Comparison of ENCODE assay signal across 8 cellular contexts in genomic region chr3:126357299-126358037, GRCh38. TPM values are rescaled to one million over a fixed set of nuclear protein-coding genes. Genes with fewer than 3 reads are reported as not detected.
DNase-seq lines count a peak whose midpoint lies in the region; ATAC-seq, FAIRE-seq and TF ChIP-seq lines count a peak whose summit lies in the region.

KLF15 (minus strand) TSS chr3:126357408; CDS start chr3:126352922, 4,486 bp downstream.

- peak within 1 kb of the TSS; percentile 96; the same call in 1 of the 2 replicates for H2AFZ ChIP-seq in H1 (ENCODE audit: low read length)

- peak within 1 kb of the TSS; percentile 92; the same call in 1 of the 2 replicates for H2BK12ac ChIP-seq in H1 (ENCODE audit: low read depth, low read length)

- H3K18ac ChIP-seq in H1 (ENCODE audit: extremely low read depth, low read length) (peak within 1 kb of the TSS; percentile 97), mesendoderm (ENCODE audit: low read length) (peak within 1 kb of the TSS; percentile 15)

- H4K20me1 ChIP-seq in H1 (replicated peaks in 1 of 2; ENCODE audit: control insufficient read depth in 1 of 2, insufficient read depth in 2 of 2, low read length in 2 of 2) = peaks cover 0 to 8% of the 10 kb centered on the region in 2 experiments

- no peaks in the 10 kb centered on the region for H3K9me3 ChIP-seq in H1 (ENCODE audit: insufficient read depth in 2 of 2, low read depth in 1 of 2, low read length in 1 of 2)

- H3K23ac ChIP-seq in H1 (ENCODE audit: insufficient read length) (no peak within 1 kb of the TSS), mesendoderm (ENCODE audit: low read length) (peak within 1 kb of the TSS; percentile 80)

- 2% methylated on average over 25 of the region's 86 CpGs; no CpG with 5 or more reads in 1 of the 2 experiments for WGBS in H1 (ENCODE audit: extremely low coverage in 1 of 2, insufficient coverage in 1 of 2, insufficient read length in 1 of 2, insufficient replicate concordance in 2 of 2, low coverage in 1 of 2, low lambda C conversion rate in 2 of 2, missing lambda C conversion rate in 1 of 2), 2 experiments
- no CpG with 5 or more reads among the region's 86 CpGs for WGBS in mesendoderm (ENCODE audit: extremely low coverage, insufficient coverage, low lambda C conversion rate)

- ATAC-seq in HG03432 (IDR thresholded peaks at IDR 0.05; ENCODE audit: unreplicated experiment) = peak; percentile 90

- TF ChIP-seq POLR2A in H1 (IDR thresholded peaks at IDR 0.05; ENCODE audit: control extremely low read depth in 1 of 2, low read depth in 2 of 2, low read length in 2 of 2) = no peak; a peak in 1 of 3 replicates

- H3K4me3 ChIP-seq in AG09309 (ENCODE audit: control insufficient read depth, low read depth, low read length) (peak within 1 kb of the TSS; percentile 46), H1 (ENCODE audit: extremely low read depth in 1 of 4, insufficient read depth in 2 of 4, low read depth in 3 of 4, low read length in 4 of 4) (peak within 1 kb of the TSS; percentile 61 to 75 (median 69)), mesendoderm (ENCODE audit: low read length) (peak within 1 kb of the TSS; percentile 56)

- peaks cover 0 to 18% of the 10 kb centered on the region in 2 experiments; a peak in 1 of 4 replicates for H3K79me2 ChIP-seq in H1 (ENCODE audit: control insufficient read depth in 1 of 2, insufficient read depth in 2 of 2, low read length in 2 of 2)
- no peaks in the 10 kb centered on the region for H3K79me2 ChIP-seq in mesendoderm (ENCODE audit: control insufficient read depth, insufficient read depth, low read length)

- peak within 1 kb of the TSS; percentile 93 to 96 for H3K4me2 ChIP-seq in H1 (ENCODE audit: insufficient read depth in 1 of 2, low read depth in 2 of 2, low read length in 2 of 2)
- H3K4me2 ChIP-seq in mesendoderm (ENCODE audit: low read length) = peak within 1 kb of the TSS; percentile 89

- no peaks in the 10 kb centered on the region for H3K36me3 ChIP-seq in H1 (ENCODE audit: control insufficient read depth in 2 of 4, insufficient read depth in 4 of 4, low read length in 3 of 4)
- no peaks in the 10 kb centered on the region for H3K36me3 ChIP-seq in mesendoderm (ENCODE audit: control insufficient read depth, insufficient read depth, low read length)

- peak within 1 kb of the TSS; percentile 6 for H2BK120ac ChIP-seq in H1 (replicated peaks; ENCODE audit: low read depth, low read length)
- H2BK120ac ChIP-seq in mesendoderm (ENCODE audit: low read depth, low read length) = no peak within 1 kb of the TSS

- DNase-seq in AG09309 (ENCODE audit: low read depth) (no peak), GM19238 (ENCODE audit: insufficient read length, low spot score) (peak; percentile 95), NCI-H774 (lab: John Stamatoyannopoulos, UW) (peak; percentile 77), H1 (ENCODE audit: low read depth in 1 of 2, low spot score in 2 of 2) (peak in 1 of 2 experiments; percentile 92), mesendoderm (peak; percentile 88)
- DNase-seq in activated CD8-positive, alpha-beta memory T cell treated with anti-CD3 and anti-CD28 coated beads, Interleukin-2, amount 50 U/mL, for 1 hour (ENCODE audit: extremely low read depth) = peak; percentile 10
- peak; percentile 49 for DNase-seq in stimulated activated CD8-positive, alpha-beta memory T cell treated with anti-CD3 and anti-CD28 coated beads, Interleukin-12 subunit alpha, Interleukin-12 subunit beta, amount 100 ng/mL, for 24 hours (ENCODE audit: extremely low read depth)

- H4K91ac ChIP-seq in H1 (replicated peaks; ENCODE audit: insufficient read length, low read length) = peak within 1 kb of the TSS; percentile 91

- TF ChIP-seq CTCF in AG09309 (IDR thresholded peaks at IDR 0.05; ENCODE audit: control insufficient read depth, insufficient read depth, low read depth, low read length, missing control alignments) = no peak
- no peak for TF ChIP-seq CTCF in H1 (IDR thresholded peaks at IDR 0.05; ENCODE audit: control extremely low read depth in 1 of 3, insufficient read depth in 1 of 3, low read depth in 1 of 3, low read length in 3 of 3)

- peak within 1 kb of the TSS; percentile 61; the same call in 1 of the 2 replicates for H2BK20ac ChIP-seq in H1 (ENCODE audit: low read length)

- H2BK5ac ChIP-seq in H1 (ENCODE audit: low read depth, low read length) (peak within 1 kb of the TSS; percentile 88; the same call in 1 of the 2 replicates), mesendoderm (ENCODE audit: low read length) (no peak within 1 kb of the TSS)

- no peak for TF ChIP-seq RAD21 in H1 (IDR thresholded peaks at IDR 0.05 in 1 of 2, conservative IDR thresholded peaks at IDR 0.05 in 1 of 2; ENCODE audit: low read depth in 2 of 2, low read length in 2 of 2)

- no peak for FAIRE-seq in H1 (lab: Jason Lieb, UNC)

- H3K79me1 ChIP-seq in H1 (ENCODE audit: low read depth, low read length) (0 out of 2 replicates have a peak, but pooled peaks cover 3% of the 10 kb centered on the region), mesendoderm (ENCODE audit: low read length) (no peaks in the 10 kb centered on the region)

- peaks cover 17% of the 10 kb centered on the region for H3K23me2 ChIP-seq in H1 (ENCODE audit: low read depth, low read length)

- 0 out of 2 replicates have a peak within 1 kb of the TSS, but pooled peaks have one; percentile 81 for H2BK15ac ChIP-seq in H1 (ENCODE audit: low read length)
- H2BK15ac ChIP-seq in mesendoderm (replicated peaks; ENCODE audit: low read depth) = no peak within 1 kb of the TSS

- no peak for TF ChIP-seq EP300 in H1 (IDR thresholded peaks at IDR 0.05; ENCODE audit: borderline replicate concordance in 1 of 2, low read depth in 2 of 2, low read length in 2 of 2)

- no peak within 1 kb of the TSS for H3K27ac ChIP-seq in H1 (ENCODE audit: low read depth, low read length)
- H3K27ac ChIP-seq in mesendoderm (ENCODE audit: low read depth, low read length) = no peak within 1 kb of the TSS

- POLR2A ChIA-PET in H1 (lab: Charles Lee; ENCODE audit: partially characterized antibody) = interaction anchor here (0.7 to 1.9 kb wide), 9 partner anchors 9 to 258 kb away, joined by 3 to 8 read pairs (median 4); partner anchors contain the start of genes ALDH1L1 and ZXDC

- H3K4ac ChIP-seq in H1 (replicated peaks; ENCODE audit: insufficient read length, low read depth, low read length) (peak within 1 kb of the TSS; percentile 75), mesendoderm (ENCODE audit: low read depth, low read length) (no peak within 1 kb of the TSS)

- CTCF ChIA-PET in H1 (lab: Charles Lee; ENCODE audit: partially characterized antibody) = interaction anchor here (0.7 to 5.7 kb wide), 5 partner anchors 9 to 223 kb away, joined by 3 to 30 read pairs (median 6); no protein-coding TSS in a partner anchor

- H2AK5ac ChIP-seq in H1 (ENCODE audit: low read depth, low read length) = peak within 1 kb of the TSS; percentile 97
- no peak within 1 kb of the TSS for H2AK5ac ChIP-seq in mesendoderm (ENCODE audit: low read length)

- H3K56ac ChIP-seq in H1 (replicated peaks; ENCODE audit: insufficient read length, low read depth, low read length) (peak within 1 kb of the TSS; percentile 22), mesendoderm (ENCODE audit: low read length) (peak within 1 kb of the TSS; percentile 92)

- peaks cover 5 to 29% (median 16%) of the 10 kb centered on the region in 4 experiments for H3K4me1 ChIP-seq in H1 (replicated peaks in 1 of 4; ENCODE audit: control insufficient read depth in 3 of 4, insufficient read depth in 4 of 4, low read length in 3 of 4)
- H3K4me1 ChIP-seq in mesendoderm (ENCODE audit: control insufficient read depth, low read depth, low read length) = peaks cover 6% of the 10 kb centered on the region

- peak within 1 kb of the TSS; percentile 46 for H4K5ac ChIP-seq in H1 (ENCODE audit: insufficient read length, low read depth, low read length)
- H4K5ac ChIP-seq in mesendoderm (ENCODE audit: low read length) = no peak within 1 kb of the TSS

- H4K8ac ChIP-seq in H1 (ENCODE audit: extremely low read depth, insufficient read depth, low read length) = peak within 1 kb of the TSS; percentile 92
- no peak within 1 kb of the TSS for H4K8ac ChIP-seq in mesendoderm (ENCODE audit: low read depth, low read length)

- H3K14ac ChIP-seq in H1 (ENCODE audit: insufficient read length) = no peak within 1 kb of the TSS

- H3K9ac ChIP-seq in H1 (replicated peaks in 1 of 4; ENCODE audit: extremely low read depth in 1 of 4, low read depth in 3 of 4, low read length in 3 of 4) = peak within 1 kb of the TSS; percentile 42 to 83 (median 70)
- H3K9ac ChIP-seq in mesendoderm (ENCODE audit: low read length) = peak within 1 kb of the TSS; percentile 77

- H3K27me3 ChIP-seq in H1 (replicated peaks in 1 of 4; ENCODE audit: control insufficient read depth in 3 of 4, extremely low read depth in 1 of 4, insufficient read depth in 3 of 4, low read length in 3 of 4) (peaks cover 0 to 17% (median 8%) of the 10 kb centered on the region in 4 experiments; a peak in 6 of 7 replicates), mesendoderm (ENCODE audit: insufficient read depth, low read length, poor library complexity) (no peaks in the 10 kb centered on the region)

TF ChIP-seq in H1, 55 proteins besides CTCF, POLR2A, EP300 and RAD21 (continues in another document):
- TF ChIP-seq RNF2 (IDR thresholded peaks at IDR 0.05; ENCODE audit: borderline replicate concordance, low read depth, low read length, missing control alignments, poor library complexity, severe bottlenecking) (no peak), KDM4A (IDR thresholded peaks at IDR 0.05; ENCODE audit: low read depth, low read length, severe bottlenecking) (peak; percentile 56), TEAD4 (IDR thresholded peaks at IDR 0.05; ENCODE audit: low read depth, low read length) (no peak), FOSL1 (IDR thresholded peaks at IDR 0.05; ENCODE audit: insufficient read depth, low read depth, low read length) (no peak), RFX5 (IDR thresholded peaks at IDR 0.05; ENCODE audit: borderline replicate concordance, low read depth, low read length) (no peak), TAF1 (IDR thresholded peaks at IDR 0.05; ENCODE audit: low read depth, low read length) (peak; percentile 64; the same call in 1 of the 2 replicates), SP1 (IDR thresholded peaks at IDR 0.05; ENCODE audit: low read depth, low read length) (no peak)
- TF ChIP-seq, protein P1, sequence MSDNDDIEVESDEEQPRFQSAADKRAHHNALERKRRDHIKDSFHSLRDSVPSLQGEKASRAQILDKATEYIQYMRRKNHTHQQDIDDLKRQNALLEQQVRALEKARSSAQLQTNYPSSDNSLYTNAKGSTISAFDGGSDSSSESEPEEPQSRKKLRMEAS (IDR thresholded peaks at IDR 0.05) = no peak; the same call in 1 of the 2 replicates

RNA-seq across cellular contexts. Expression of gene KLF15, which starts in this region (rescaled TPM):
- 17.4 and 19.5 TPM in 2 replicates for total RNA-seq in H1 (2021; fragmentation: NEBNext Ultra II Directional; extraction: Animal tissue kit (Norgen Biotek cat#: 25700))
- 15.7 and 27.1 TPM in 2 replicates for polyA plus RNA-seq in H1 (2011; rRNA removed)
- polyA plus RNA-seq in H1 (2011; cell fraction: cytosol; rRNA removed) = 18.4 TPM
- 25.2 TPM for polyA plus RNA-seq in H1 (2011; cell fraction: nucleus; rRNA removed)
- 9.7 to 11.7 TPM (median 11.4 TPM) in 4 replicates for polyA plus RNA-seq in H1 (2012, experiment 1 of 2)
- 12.0 TPM for polyA plus RNA-seq in H1 (2012, experiment 2 of 2)
- polyA plus RNA-seq in H1 (2013, experiment 1 of 2) = 7.1 TPM
- 6.9 TPM for polyA plus RNA-seq in H1 (2013, experiment 2 of 2)
- polyA minus RNA-seq in H1 (2011; rRNA and poly(A)+ RNA removed) = 5.5 and 8.5 TPM in 2 replicates
- 10.0 TPM for polyA minus RNA-seq in H1 (2011; cell fraction: cytosol; rRNA and poly(A)+ RNA removed)
- polyA minus RNA-seq in H1 (2011; cell fraction: nucleus; rRNA and poly(A)+ RNA removed) = 19.5 TPM
- 1.6 TPM for polyA plus RNA-seq in mesendoderm (2013, experiment 1 of 2)
- polyA plus RNA-seq in mesendoderm (2013, experiment 2 of 2) = 1.6 TPM
